Comparison of ENCODE assay signal across 23 cellular contexts in genomic region chr17:75624714-75625345, GRCh38. TPM values are rescaled to one million over a fixed set of nuclear protein-coding genes. Genes with fewer than 3 reads are reported as not detected.
DNase-seq lines count a peak whose midpoint lies in the region; ATAC-seq, FAIRE-seq and TF ChIP-seq lines count a peak whose summit lies in the region.
"Had no signal": no experiment of that assay in that cellular context is flagged by ENCODE, and none has a peak within 500 bp of the region (broad histone marks: within the 10 kb centered on the region; RNA-seq: fewer than 3 reads in every experiment).

No MANE protein-coding gene starts in this region.

- H3K4me3 Mint-ChIP-seq in immature natural killer cell = no peak overlapping the region
- H3K4me3 Mint-ChIP-seq: CD4-positive, alpha-beta memory T cell; GM23338; HFFc6 had no signal

- no peak for TF ChIP-seq CTCF in K562 (IDR thresholded peaks at IDR 0.05 in 2 of 3, conservative IDR thresholded peaks at IDR 0.05 in 1 of 3; ENCODE audit: insufficient read depth in 2 of 3, low read depth in 1 of 3, low read length in 3 of 3)
- TF ChIP-seq CTCF in omental fat pad (IDR thresholded peaks at IDR 0.05) = no peak

- BruUV-seq in K562 (replicated peaks; lab: Mats Ljungman, UMichigan) = no TSS peak

- H3K4me1 Mint-ChIP-seq in immature natural killer cell = peaks cover 0 to 2% of the 10 kb centered on the region in 2 donors
- H3K4me1 Mint-ChIP-seq: CD4-positive, alpha-beta memory T cell had no signal

- DNase-seq in K562 (ENCODE audit: extremely low read depth in 1 of 4, low spot score in 3 of 4) (no peak), omental fat pad (ENCODE audit: low spot score) (no peak), immature natural killer cell (no peak), Karpas-422 (no peak)
- DNase-seq in activated naive CD4-positive, alpha-beta T cell treated with anti-CD3 and anti-CD28 coated beads, Interleukin-2, amount 50 U/mL, for 72 hours (ENCODE audit: low spot score in 2 of 2) = no peak
- DNase-seq: Calu3; CD4-positive, alpha-beta memory T cell; COR-L47; DMS53; DMS79 treated with DMSO at 0.1 percent for 48 hours; GF-D8; HFFc6 had no signal

- no peak for TF ChIP-seq EP300 in K562 (IDR thresholded peaks at IDR 0.05; ENCODE audit: low read length)

- H3K27ac ChIP-seq in BLaER1 = peak overlapping the region; percentile 97
- peak overlapping the region in 5 of 11 experiments; percentile 6 to 83 (median 74); a peak in 7 of 22 replicates for H3K27ac ChIP-seq in BLaER1 treated with 17β-estradiol and CSF1 and Interleukin-3, amounts not matched to agents 10 nM and 100 nM
- no peak overlapping the region for H3K27ac ChIP-seq in K562 (ENCODE audit: extremely low read depth, low read depth, low read length)
- H3K27ac ChIP-seq in Karpas-422 (ENCODE audit: low read length) = no peak overlapping the region

- no peaks in the 10 kb centered on the region for H3K27me3 ChIP-seq in BLaER1
- no peaks in the 10 kb centered on the region for H3K27me3 ChIP-seq in BLaER1 treated with 17β-estradiol and CSF1 and Interleukin-3, amounts not matched to agents 10 nM and 100 nM
- H3K27me3 ChIP-seq in K562 (ENCODE audit: control insufficient read depth in 2 of 2, insufficient read depth in 2 of 2, low read length in 2 of 2) = peaks cover 1 to 27% of the 10 kb centered on the region in 2 experiments; a peak in 3 of 5 replicates
- H3K27me3 ChIP-seq in Karpas-422 (ENCODE audit: low read length) = no peaks in the 10 kb centered on the region

- CTCF ChIA-PET in K562 (lab: Yijun Ruan, JAX; ENCODE audit: low intra/inter-chr PET ratio) = no interaction called here

- H3K36me3 ChIP-seq in BLaER1 (peaks cover 75% of the 10 kb centered on the region), K562 (ENCODE audit: control insufficient read depth, insufficient read depth, low read length) (no peaks in the 10 kb centered on the region; the same call in 2 of the 3 replicates), Karpas-422 (ENCODE audit: insufficient read depth, low read length) (no peaks in the 10 kb centered on the region)
- H3K36me3 ChIP-seq in BLaER1 treated with 17β-estradiol and CSF1 and Interleukin-3, amounts not matched to agents 10 nM and 100 nM = peaks cover 48 to 95% (median 76%) of the 10 kb centered on the region in 11 experiments
- H3K36me3 ChIP-seq: HAP-1 had no signal

- H2AFZ ChIP-seq in K562 (ENCODE audit: low read depth, low read length) = no peak overlapping the region
- no peak overlapping the region for H2AFZ ChIP-seq in Karpas-422 (ENCODE audit: low read length)
- H2AFZ ChIP-seq: GM23338 had no signal

- H3K27me3 Mint-ChIP-seq in immature natural killer cell (ENCODE audit: low read depth in 3 of 3) = peaks cover 0 to 2% (median 1%) of the 10 kb centered on the region in 3 donors
- H3K27me3 Mint-ChIP-seq: CD4-positive, alpha-beta memory T cell had no signal

- H3K27ac Mint-ChIP-seq in immature natural killer cell = no peak overlapping the region
- H3K27ac Mint-ChIP-seq in activated naive CD4-positive, alpha-beta T cell treated with anti-CD3 and anti-CD28 coated beads, Interleukin-2, amount 50 U/mL, for 72 hours = no peak overlapping the region
- H3K27ac Mint-ChIP-seq: GM23338, HFFc6 had no signal

- H3K4me1 ChIP-seq in BLaER1 (peaks cover 70% of the 10 kb centered on the region), K562 (replicated peaks in 1 of 2; ENCODE audit: control insufficient read depth in 2 of 2, insufficient read depth in 2 of 2, low read length in 2 of 2) (peaks cover 6 to 79% of the 10 kb centered on the region in 2 experiments; a peak in 4 of 5 replicates), Karpas-422 (ENCODE audit: low read length) (no peaks in the 10 kb centered on the region)
- H3K4me1 ChIP-seq in BLaER1 treated with 17β-estradiol and CSF1 and Interleukin-3, amounts not matched to agents 10 nM and 100 nM = peaks cover 21 to 65% (median 59%) of the 10 kb centered on the region in 10 experiments
- H3K4me1 ChIP-seq: HAP-1 had no signal

- in situ Hi-C loops in K562 (cut with MboI) = no loop called here

- no peaks in the 10 kb centered on the region for H3K9me3 Mint-ChIP-seq in immature natural killer cell
- H3K9me3 Mint-ChIP-seq in activated naive CD4-positive, alpha-beta T cell treated with anti-CD3 and anti-CD28 coated beads, Interleukin-2, amount 50 U/mL, for 72 hours = no peaks in the 10 kb centered on the region
- H3K9me3 Mint-ChIP-seq: CD4-positive, alpha-beta memory T cell; GM23338; HFFc6 had no signal

- no peaks in the 10 kb centered on the region for H3K9me1 ChIP-seq in K562 (ENCODE audit: control insufficient read depth, insufficient read depth, low read length)

- ATAC-seq in K562 (no peak), omental fat pad (ENCODE audit: low FRiP score) (peak; percentile 2)
- ATAC-seq in activated naive CD4-positive, alpha-beta T cell treated with anti-CD3 and anti-CD28 coated beads, Interleukin-2, amount 50 U/mL, for 72 hours = no peak

- H3K9ac ChIP-seq in BLaER1 (peak overlapping the region; percentile 80), K562 (ENCODE audit: insufficient read depth in 1 of 2, low read depth in 2 of 2, low read length in 2 of 2) (0 out of 4 replicates have a peak overlapping the region, but pooled peaks of 1 of the 2 experiments have one; percentile 20), Karpas-422 (ENCODE audit: low read length) (no peak overlapping the region)
- H3K9ac ChIP-seq in BLaER1 treated with 17β-estradiol and CSF1 and Interleukin-3, amounts not matched to agents 10 nM and 100 nM = peak overlapping the region in 6 of 11 experiments; percentile 9 to 72 (median 51); a peak in 5 of 22 replicates

- H3K4me3 ChIP-seq in BLaER1 (no peak overlapping the region; the same call in 1 of the 2 replicates), K562 (no peak overlapping the region), Karpas-422 (ENCODE audit: low read length) (no peak overlapping the region)
- no peak overlapping the region; a peak in 1 of 20 replicates for H3K4me3 ChIP-seq in BLaER1 treated with 17β-estradiol and CSF1 and Interleukin-3, amounts not matched to agents 10 nM and 100 nM
- H3K4me3 ChIP-seq: GM23338, HAP-1 had no signal

- intact Hi-C loops in K562 (cut with micrococcal nuclease) = no loop called here

- peak overlapping the region; percentile 87 for H3K4me2 ChIP-seq in BLaER1
- peak overlapping the region in 8 of 11 experiments; percentile 67 to 97 (median 90); a peak in 16 of 22 replicates for H3K4me2 ChIP-seq in BLaER1 treated with 17β-estradiol and CSF1 and Interleukin-3, amounts not matched to agents 10 nM and 100 nM
- no peak overlapping the region for H3K4me2 ChIP-seq in K562 (ENCODE audit: insufficient read depth, low read length)
- H3K4me2 ChIP-seq in Karpas-422 (ENCODE audit: low read depth, low read length, poor library complexity, severe bottlenecking) = no peak overlapping the region
- H3K4me2 ChIP-seq: GM23338 had no signal

- TF ChIP-seq RAD21 in K562 (CRISPR knock-in tag; conservative IDR thresholded peaks at IDR 0.05 in 1 of 2, IDR thresholded peaks at IDR 0.05 in 1 of 2) = no peak

- H3K9me3 ChIP-seq in BLaER1 (no peaks in the 10 kb centered on the region), K562 (replicated peaks; ENCODE audit: control insufficient read depth, insufficient read depth, low read depth, low read length) (no peaks in the 10 kb centered on the region), Karpas-422 (ENCODE audit: low read length) (no peaks in the 10 kb centered on the region)
- H3K9me3 ChIP-seq in BLaER1 treated with 17β-estradiol and CSF1 and Interleukin-3, amounts not matched to agents 10 nM and 100 nM (replicated peaks in 1 of 11) = no peaks in the 10 kb centered on the region
- H3K9me3 ChIP-seq: HAP-1 had no signal

- H4K20me1 ChIP-seq in BLaER1 (no peaks in the 10 kb centered on the region; the same call in 1 of the 2 replicates), K562 (replicated peaks; ENCODE audit: control insufficient read depth, insufficient read depth, low read length) (peaks cover 17% of the 10 kb centered on the region), Karpas-422 (ENCODE audit: insufficient read depth, low read depth, low read length) (0 out of 2 replicates have a peak, but pooled peaks cover 12% of the 10 kb centered on the region)
- H4K20me1 ChIP-seq in BLaER1 treated with 17β-estradiol and CSF1 and Interleukin-3, amounts not matched to agents 10 nM and 100 nM = peaks cover 0 to 93% (median 19%) of the 10 kb centered on the region in 11 experiments; a peak in 17 of 22 replicates

- POLR2A ChIA-PET in K562 (lab: Yijun Ruan, JAX) = interaction anchor here (0.5 to 2.1 kb wide), 9 partner anchors 9 to 1811 kb away, joined by 3 to 8 read pairs (median 3); no protein-coding TSS in a partner anchor

- no peaks in the 10 kb centered on the region for H3K9me2 ChIP-seq in Karpas-422 (replicated peaks; ENCODE audit: insufficient read depth, low read length)

- H3K79me2 ChIP-seq in K562 (ENCODE audit: control insufficient read depth, insufficient read depth, low read length) = no peaks in the 10 kb centered on the region
- H3K79me2 ChIP-seq in Karpas-422 (ENCODE audit: low read length) = no peaks in the 10 kb centered on the region

- H3K36me3 Mint-ChIP-seq in immature natural killer cell = peaks cover 0 to 8% (median 0%) of the 10 kb centered on the region in 3 donors
- no peaks in the 10 kb centered on the region for H3K36me3 Mint-ChIP-seq in activated naive CD4-positive, alpha-beta T cell treated with anti-CD3 and anti-CD28 coated beads, Interleukin-2, amount 50 U/mL, for 72 hours
- H3K36me3 Mint-ChIP-seq: CD4-positive, alpha-beta memory T cell had no signal

- TF ChIP-seq POLR2A in K562 (conservative IDR thresholded peaks at IDR 0.05) = no peak

- WGBS in K562 (ENCODE audit: insufficient coverage, low coverage, missing lambda C conversion rate) = 62% methylated on average over 14 of the region's 23 CpGs

- FAIRE-seq in K562 (lab: Jason Lieb, UNC) = no peak
- FAIRE-seq: GM12891, GM18507, H54 had no signal

RNA-seq across cellular contexts. Expression of gene SMIM5, which starts 8.4 kb away (rescaled TPM):
- 0.16 TPM in 1 of 2 replicates, not detected in the other for total RNA-seq in K562 (2011; cell fraction: chromatin; rRNA removed; ENCODE audit: low replicate concordance)
- 0.13 TPM in 1 of 2 replicates, not detected in the other for total RNA-seq in K562 (2011; cell fraction: nucleolus; rRNA removed)
- not detected in 2 replicates for total RNA-seq in K562 (2011; cell fraction: nucleoplasm; rRNA removed)
- total RNA-seq in K562 (2014; rRNA removed) = not detected in 2 replicates
- total RNA-seq in K562 (2014; rRNA removed; fragmentation: Illumina TruSeq; extraction: Trizol) = not detected in 2 replicates
- not detected in 2 replicates for total RNA-seq in K562 (2015; rRNA removed; fragmentation: Illumina TruSeq; extraction: Trizol)
- not detected in 2 replicates for total RNA-seq in K562 (2021)
- not detected in 2 replicates for polyA plus RNA-seq in K562 (2011; rRNA removed)
- 0.04 TPM in 1 of 2 replicates, not detected in the other for polyA plus RNA-seq in K562 (2011; cell fraction: cytosol; rRNA removed)
- not detected in 2 replicates for polyA plus RNA-seq in K562 (2011; cell fraction: nucleus; rRNA removed)
- polyA plus RNA-seq in K562 (2012) = 0.14 and 0.17 TPM in 2 replicates
- polyA plus RNA-seq in K562 (2014; fragmentation: Illumina TruSeq; extraction: Trizol) = not detected in 2 replicates
- not detected for polyA plus RNA-seq in K562 (2014; fragmentation: Nextera tagmentation; extraction: Ambion mirVana)
- 0.08 TPM in 1 of 2 replicates, not detected in the other for polyA plus RNA-seq in K562 (2014; rRNA removed)
- polyA minus RNA-seq in K562 (2011; rRNA and poly(A)+ RNA removed) = not detected in 2 replicates
- not detected in 2 replicates for polyA minus RNA-seq in K562 (2011; cell fraction: cytosol; rRNA and poly(A)+ RNA removed)
- polyA minus RNA-seq in K562 (2011; cell fraction: nucleus; rRNA and poly(A)+ RNA removed) = not detected in 2 replicates
- total RNA-seq in omental fat pad = 1 to 10 TPM in 2 of 4 donors, under 1 TPM in 2; 0.31 to 2.0 (median 1.0) TPM
- polyA plus RNA-seq in immature natural killer cell = 1 to 10 TPM in 1 of 3 donors, not detected in 2; 1.1 TPM
- not detected in 2 replicates for total RNA-seq in Karpas-422 (2014; rRNA removed; shearing (Covaris generic); ENCODE audit: low replicate concordance)
- total RNA-seq in activated naive CD4-positive, alpha-beta T cell treated with anti-CD3 and anti-CD28 coated beads, Interleukin-2, amount 50 U/mL, for 72 hours = under 1 TPM; 0.06 to 0.32 TPM
- total RNA-seq: A673; CD4-positive, alpha-beta memory T cell; Daoy; G401; GM23338 had no signal
- polyA plus RNA-seq: BJ; CD4-positive, alpha-beta memory T cell had no signal

RNA-seq across cellular contexts. Expression of gene MYO15B, which starts 37.2 kb away (rescaled TPM):
- total RNA-seq in K562 (2011; cell fraction: chromatin; rRNA removed; ENCODE audit: low replicate concordance) = 8.9 and 39.4 TPM in 2 replicates
- 22.5 and 24.7 TPM in 2 replicates for total RNA-seq in K562 (2011; cell fraction: nucleolus; rRNA removed)
- 11.1 and 14.7 TPM in 2 replicates for total RNA-seq in K562 (2011; cell fraction: nucleoplasm; rRNA removed)
- total RNA-seq in K562 (2014; rRNA removed) = 0.05 and 0.24 TPM in 2 replicates
- 1.2 TPM in 1 of 2 replicates, not detected in the other for total RNA-seq in K562 (2014; rRNA removed; fragmentation: Illumina TruSeq; extraction: Trizol)
- 0.83 TPM in 2 replicates for total RNA-seq in K562 (2015; rRNA removed; fragmentation: Illumina TruSeq; extraction: Trizol)
- total RNA-seq in K562 (2021) = 1.5 and 3.1 TPM in 2 replicates
- polyA plus RNA-seq in K562 (2011; rRNA removed) = 0.82 and 1.2 TPM in 2 replicates
- polyA plus RNA-seq in K562 (2011; cell fraction: cytosol; rRNA removed) = 0.39 and 0.49 TPM in 2 replicates
- polyA plus RNA-seq in K562 (2011; cell fraction: nucleus; rRNA removed) = 15.0 and 17.9 TPM in 2 replicates
- 1.2 and 10.8 TPM in 2 replicates for polyA plus RNA-seq in K562 (2012)
- polyA plus RNA-seq in K562 (2014; fragmentation: Illumina TruSeq; extraction: Trizol) = 0.12 and 0.76 TPM in 2 replicates
- not detected for polyA plus RNA-seq in K562 (2014; fragmentation: Nextera tagmentation; extraction: Ambion mirVana)
- polyA plus RNA-seq in K562 (2014; rRNA removed) = 0.98 and 1.5 TPM in 2 replicates
- 0.70 and 1.0 TPM in 2 replicates for polyA minus RNA-seq in K562 (2011; rRNA and poly(A)+ RNA removed)
- not detected in 2 replicates for polyA minus RNA-seq in K562 (2011; cell fraction: cytosol; rRNA and poly(A)+ RNA removed)
- polyA minus RNA-seq in K562 (2011; cell fraction: nucleus; rRNA and poly(A)+ RNA removed) = 7.7 and 8.5 TPM in 2 replicates
- total RNA-seq in omental fat pad = 100 to 1,000 TPM in 1 of 4 donors, 10 to 100 TPM in 3; 58.4 to 187 (median 74.3) TPM
- 1 to 10 TPM in 2 of 3 donors, under 1 TPM in 1; 0.76 to 3.0 (median 2.6) TPM for polyA plus RNA-seq in immature natural killer cell
- 3.8 and 8.0 TPM in 2 replicates for total RNA-seq in Karpas-422 (2014; rRNA removed; shearing (Covaris generic); ENCODE audit: low replicate concordance)
- total RNA-seq in activated naive CD4-positive, alpha-beta T cell treated with anti-CD3 and anti-CD28 coated beads, Interleukin-2, amount 50 U/mL, for 72 hours = 10 to 100 TPM; 38.4 to 45.0 TPM

RNA-seq across cellular contexts. Expression of gene RECQL5, which starts 42.1 kb away (rescaled TPM):
- 97.0 and 197 TPM in 2 replicates for total RNA-seq in K562 (2011; cell fraction: chromatin; rRNA removed; ENCODE audit: low replicate concordance)
- 104 and 108 TPM in 2 replicates for total RNA-seq in K562 (2011; cell fraction: nucleolus; rRNA removed)
- total RNA-seq in K562 (2011; cell fraction: nucleoplasm; rRNA removed) = 77.7 and 81.3 TPM in 2 replicates
- 25.2 and 26.8 TPM in 2 replicates for total RNA-seq in K562 (2014; rRNA removed)
- total RNA-seq in K562 (2014; rRNA removed; fragmentation: Illumina TruSeq; extraction: Trizol) = 12.3 and 14.5 TPM in 2 replicates
- total RNA-seq in K562 (2015; rRNA removed; fragmentation: Illumina TruSeq; extraction: Trizol) = 15.2 and 15.9 TPM in 2 replicates
- total RNA-seq in K562 (2021) = 34.8 and 35.7 TPM in 2 replicates
- 16.4 and 20.4 TPM in 2 replicates for polyA plus RNA-seq in K562 (2011; rRNA removed)
- 10.3 and 14.7 TPM in 2 replicates for polyA plus RNA-seq in K562 (2011; cell fraction: cytosol; rRNA removed)
- 132 and 169 TPM in 2 replicates for polyA plus RNA-seq in K562 (2011; cell fraction: nucleus; rRNA removed)
- polyA plus RNA-seq in K562 (2012) = 19.7 and 37.0 TPM in 2 replicates
- 23.1 and 27.9 TPM in 2 replicates for polyA plus RNA-seq in K562 (2014; fragmentation: Illumina TruSeq; extraction: Trizol)
- polyA plus RNA-seq in K562 (2014; fragmentation: Nextera tagmentation; extraction: Ambion mirVana) = 1 to 10 TPM; 4.1 to 5.8 TPM
- 23.1 and 27.1 TPM in 2 replicates for polyA plus RNA-seq in K562 (2014; rRNA removed)
- polyA minus RNA-seq in K562 (2011; rRNA and poly(A)+ RNA removed) = 20.8 and 22.5 TPM in 2 replicates
- 11.2 and 20.5 TPM in 2 replicates for polyA minus RNA-seq in K562 (2011; cell fraction: cytosol; rRNA and poly(A)+ RNA removed)
- polyA minus RNA-seq in K562 (2011; cell fraction: nucleus; rRNA and poly(A)+ RNA removed) = 31.6 and 42.1 TPM in 2 replicates
- total RNA-seq in omental fat pad = 10 to 100 TPM; 10.9 to 20.6 (median 13.3) TPM
- 10 to 100 TPM in 2 of 3 donors, 1 to 10 TPM in 1; 7.0 to 18.1 (median 15.5) TPM for polyA plus RNA-seq in immature natural killer cell
- 29.4 and 68.7 TPM in 2 replicates for total RNA-seq in Karpas-422 (2014; rRNA removed; shearing (Covaris generic); ENCODE audit: low replicate concordance)
- 10 to 100 TPM; 35.1 to 47.4 TPM for total RNA-seq in activated naive CD4-positive, alpha-beta T cell treated with anti-CD3 and anti-CD28 coated beads, Interleukin-2, amount 50 U/mL, for 72 hours

RNA-seq across cellular contexts. Expression of gene SAP30BP, which starts 42.3 kb away (rescaled TPM):
- total RNA-seq in K562 (2011; cell fraction: chromatin; rRNA removed; ENCODE audit: low replicate concordance) = 143 and 213 TPM in 2 replicates
- 100 and 111 TPM in 2 replicates for total RNA-seq in K562 (2011; cell fraction: nucleolus; rRNA removed)
- 123 and 149 TPM in 2 replicates for total RNA-seq in K562 (2011; cell fraction: nucleoplasm; rRNA removed)
- 57.9 and 59.7 TPM in 2 replicates for total RNA-seq in K562 (2014; rRNA removed)
- total RNA-seq in K562 (2014; rRNA removed; fragmentation: Illumina TruSeq; extraction: Trizol) = 45.3 and 51.8 TPM in 2 replicates
- total RNA-seq in K562 (2015; rRNA removed; fragmentation: Illumina TruSeq; extraction: Trizol) = 62.4 and 64.7 TPM in 2 replicates
- 60.6 and 71.7 TPM in 2 replicates for total RNA-seq in K562 (2021)
- polyA plus RNA-seq in K562 (2011; rRNA removed) = 69.3 and 70.7 TPM in 2 replicates
- polyA plus RNA-seq in K562 (2011; cell fraction: cytosol; rRNA removed) = 58.9 and 85.2 TPM in 2 replicates
- 164 and 209 TPM in 2 replicates for polyA plus RNA-seq in K562 (2011; cell fraction: nucleus; rRNA removed)
- polyA plus RNA-seq in K562 (2012) = 49.6 and 51.6 TPM in 2 replicates
- 90.8 and 91.7 TPM in 2 replicates for polyA plus RNA-seq in K562 (2014; fragmentation: Illumina TruSeq; extraction: Trizol)
- polyA plus RNA-seq in K562 (2014; fragmentation: Nextera tagmentation; extraction: Ambion mirVana) = 100 to 1,000 TPM; 103 to 154 TPM
- polyA plus RNA-seq in K562 (2014; rRNA removed) = 67.8 and 86.4 TPM in 2 replicates
- 49.7 and 52.3 TPM in 2 replicates for polyA minus RNA-seq in K562 (2011; rRNA and poly(A)+ RNA removed)
- polyA minus RNA-seq in K562 (2011; cell fraction: cytosol; rRNA and poly(A)+ RNA removed) = 25.6 and 27.8 TPM in 2 replicates
- 44.7 and 59.0 TPM in 2 replicates for polyA minus RNA-seq in K562 (2011; cell fraction: nucleus; rRNA and poly(A)+ RNA removed)
- total RNA-seq in omental fat pad = 100 to 1,000 TPM in 1 of 4 donors, 10 to 100 TPM in 3; 52.9 to 105 (median 68.8) TPM
- polyA plus RNA-seq in immature natural killer cell = 10 to 100 TPM; 71.5 to 94.2 (median 80.1) TPM
- total RNA-seq in Karpas-422 (2014; rRNA removed; shearing (Covaris generic); ENCODE audit: low replicate concordance) = 26.5 and 49.2 TPM in 2 replicates
- total RNA-seq in activated naive CD4-positive, alpha-beta T cell treated with anti-CD3 and anti-CD28 coated beads, Interleukin-2, amount 50 U/mL, for 72 hours = 10 to 100 TPM; 76.3 to 78.8 TPM

Comparison
In these comparisons a context has a peak if more than half of its experiments do, and no peak if none do; other contexts are left out.
1. H3K4me2 ChIP-seq: peak in BLaER1 (single experiment) and BLaER1 treated with 17β-estradiol and CSF1 and Interleukin-3, amounts not matched to agents 10 nM and 100 nM (8 of 11); none in K562 (single experiment) and Karpas-422 (single experiment).